Comparison of ENCODE assay signal across 17 cellular contexts in the genomic region with DNA sequence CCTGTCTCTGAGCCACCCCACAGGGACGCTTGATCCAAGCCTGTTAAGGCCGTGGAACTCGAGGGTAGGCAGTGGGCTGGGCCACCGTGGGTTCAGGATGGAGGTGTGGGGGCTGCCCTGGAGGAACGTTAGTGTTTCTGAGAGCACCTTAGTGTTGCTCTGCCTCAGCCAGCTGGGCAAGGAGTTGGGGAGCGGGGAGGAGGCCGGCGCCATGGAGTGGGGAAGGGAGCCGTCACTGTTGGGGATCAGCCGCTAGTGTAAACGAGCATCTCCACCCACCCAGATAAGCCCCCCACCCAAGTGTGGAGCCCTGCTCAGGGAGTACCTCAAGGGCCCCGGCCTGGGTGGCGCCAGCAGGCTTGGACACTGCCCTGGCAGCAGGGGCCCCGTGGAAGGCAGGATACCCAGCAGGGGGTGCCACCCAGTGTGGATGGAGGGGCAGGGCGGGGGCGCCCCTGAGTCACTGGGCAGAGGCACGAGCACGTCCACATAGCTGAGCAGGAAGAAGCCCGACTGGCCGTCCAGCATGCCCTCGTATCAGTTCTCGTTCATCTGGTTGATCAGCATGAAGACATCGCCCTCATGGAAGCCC.
A peak's percentile ranks its signal among the peaks of the same experiment; 100 is the strongest.
DNase-seq lines count a peak whose midpoint lies in the region; ATAC-seq and TF ChIP-seq lines count a peak whose summit lies in the region.
"Had no signal": no experiment of that assay in that cellular context is flagged by ENCODE, and none has a peak within 500 bp of the region (broad histone marks: within the 10 kb centered on the region; RNA-seq: fewer than 3 reads in every experiment).

No MANE protein-coding gene starts in this region.

- intact Hi-C loops in heart left ventricle (cut with DNase I) (no loop called here), lower lobe of right lung (cut with DNase I) (no loop called here), upper lobe of right lung (cut with DNase I) (no loop called here), PC-9 (cut with micrococcal nuclease; ENCODE audit: unreplicated experiment) (no loop called here)

- ATAC-seq in heart left ventricle (peak; percentile 22 to 64 (median 33)), lower lobe of right lung (peak; percentile 28 to 34), upper lobe of right lung (peak; percentile 53)
- ATAC-seq in naive thymus-derived CD8-positive, alpha-beta T cell: no peak
- ATAC-seq: Panc1 had no signal

- no peaks in the 10 kb centered on the region for H3F3A ChIP-seq in PC-9 (ENCODE audit: insufficient read depth, low read depth)

- H3K9me3 ChIP-seq in heart left ventricle (no peaks in the 10 kb centered on the region), lower lobe of right lung (no peaks in the 10 kb centered on the region), upper lobe of right lung (no peaks in the 10 kb centered on the region), PC-9 (ENCODE audit: insufficient read depth, low read depth) (no peaks in the 10 kb centered on the region)
- H3K9me3 ChIP-seq: Caco-2 had no signal

- 84 to 90% (median 88%) methylated on average over 19 to 23 of the region's 23 CpGs for WGBS in heart left ventricle, 4 donors

- H3K36me3 ChIP-seq in heart left ventricle (peaks cover 0 to 42% (median 16%) of the 10 kb centered on the region in 9 donors), lower lobe of right lung (peaks cover 29% of the 10 kb centered on the region), upper lobe of right lung (peaks cover 6% of the 10 kb centered on the region), PC-9 (ENCODE audit: low read depth) (no peaks in the 10 kb centered on the region)

- no peaks in the 10 kb centered on the region for H3K79me2 ChIP-seq in PC-9 (ENCODE audit: low read depth)

- DNase-seq in HL-60 (ENCODE audit: low read depth in 1 of 2, low spot score in 1 of 2) (no peak), heart left ventricle (no peak), lower lobe of right lung (no peak), upper lobe of right lung (no peak), HuH-7 (ENCODE audit: low spot score) (no peak), PC-9 (no peak)
- no peak for DNase-seq in naive thymus-derived CD8-positive, alpha-beta T cell
- DNase-seq: Caco-2; CD4-positive, CD25-positive, alpha-beta regulatory T cell; HCEC 1CT; NCI-H1048; NCI-H1436 treated with DMSO at 0.1 percent for 48 hours; NCI-H2081; NCI-H748 treated with DMSO at 0.1 percent for 48 hours had no signal

- TF ChIP-seq POLR2A in heart left ventricle (IDR thresholded peaks at IDR 0.05): no peak

- H3K4me1 ChIP-seq in heart left ventricle (peaks cover 0 to 23% (median 3%) of the 10 kb centered on the region in 12 donors), lower lobe of right lung (no peaks in the 10 kb centered on the region), upper lobe of right lung (no peaks in the 10 kb centered on the region), PC-9 (replicated peaks; ENCODE audit: insufficient read depth) (no peaks in the 10 kb centered on the region)
- H3K4me1 ChIP-seq: Caco-2 had no signal

- H3K4me2 ChIP-seq in PC-9: no peak overlapping the region
- H3K4me2 ChIP-seq: KMS-11 had no signal

- H3K27me3 Mint-ChIP-seq in naive thymus-derived CD8-positive, alpha-beta T cell: peaks cover 0 to 2% (median 0%) of the 10 kb centered on the region in 5 donors
- H3K27me3 Mint-ChIP-seq: CD4-positive, CD25-positive, alpha-beta regulatory T cell had no signal

- no peaks in the 10 kb centered on the region for H3K9me2 ChIP-seq in PC-9 (ENCODE audit: insufficient read depth)

- no peak overlapping the region for H2AFZ ChIP-seq in PC-9

- H3K27me3 ChIP-seq in HL-60 (ENCODE audit: insufficient read depth, poor library complexity, severe bottlenecking): no peaks in the 10 kb centered on the region
- H3K27me3 ChIP-seq in heart left ventricle: no peaks in the 10 kb centered on the region
- H3K27me3 ChIP-seq in lower lobe of right lung (ENCODE audit: low read depth): no peaks in the 10 kb centered on the region
- no peaks in the 10 kb centered on the region for H3K27me3 ChIP-seq in upper lobe of right lung
- no peaks in the 10 kb centered on the region for H3K27me3 ChIP-seq in PC-9 (ENCODE audit: insufficient read depth, low read depth)

- H4K20me1 ChIP-seq in PC-9 (ENCODE audit: insufficient read depth): no peaks in the 10 kb centered on the region

- POLR2A ChIA-PET in naive thymus-derived CD8-positive, alpha-beta T cell (lab: Charles Lee): interaction anchor here (1.2 kb wide), 1 partner anchor 28 kb away, joined by 3 read pairs; no protein-coding TSS in a partner anchor
- POLR2A ChIA-PET in PC-9 (lab: Charles Lee; ENCODE audit: unreplicated experiment): no interaction called here

- H3K27ac Mint-ChIP-seq in naive thymus-derived CD8-positive, alpha-beta T cell: no peak overlapping the region
- H3K27ac Mint-ChIP-seq: CD4-positive, CD25-positive, alpha-beta regulatory T cell had no signal

- BruUV-seq in PC-9 (replicated peaks; lab: Mats Ljungman, UMichigan): no TSS peak

- H3K4me1 Mint-ChIP-seq in naive thymus-derived CD8-positive, alpha-beta T cell: no peaks in the 10 kb centered on the region
- H3K4me1 Mint-ChIP-seq: CD4-positive, CD25-positive, alpha-beta regulatory T cell had no signal

- no peaks in the 10 kb centered on the region for H3K9me3 Mint-ChIP-seq in naive thymus-derived CD8-positive, alpha-beta T cell
- H3K9me3 Mint-ChIP-seq: CD4-positive, CD25-positive, alpha-beta regulatory T cell had no signal

- H3K4me3 ChIP-seq in HL-60 (replicated peaks; ENCODE audit: insufficient read depth, low read length) (no peak overlapping the region), heart left ventricle (no peak overlapping the region), lower lobe of right lung (no peak overlapping the region), upper lobe of right lung (no peak overlapping the region), PC-9 (no peak overlapping the region)
- H3K4me3 ChIP-seq: SK-N-MC had no signal

- peaks cover 3 to 32% (median 6%) of the 10 kb centered on the region in 3 donors for H3K36me3 Mint-ChIP-seq in naive thymus-derived CD8-positive, alpha-beta T cell

- TF ChIP-seq CTCF in HL-60 (IDR thresholded peaks at IDR 0.05; ENCODE audit: insufficient read depth, low read length): no peak
- no peak for TF ChIP-seq CTCF in heart left ventricle (IDR thresholded peaks at IDR 0.05)
- TF ChIP-seq CTCF in lower lobe of right lung (IDR thresholded peaks at IDR 0.05): no peak
- no peak for TF ChIP-seq CTCF in upper lobe of right lung (IDR thresholded peaks at IDR 0.05)
- no peak for TF ChIP-seq CTCF in PC-9 (conservative IDR thresholded peaks at IDR 0.05)

- no peak overlapping the region for H3K4me3 Mint-ChIP-seq in naive thymus-derived CD8-positive, alpha-beta T cell
- H3K4me3 Mint-ChIP-seq: CD4-positive, CD25-positive, alpha-beta regulatory T cell had no signal

- CTCF ChIA-PET in PC-9 (lab: Charles Lee): no interaction called here

- H3K27ac ChIP-seq in HL-60 (replicated peaks) (0 out of 2 replicates have a peak overlapping the region, but pooled peaks have one; percentile 18), heart left ventricle (peak overlapping the region in 3 of 12 donors; percentile 38 to 73 (median 58)), lower lobe of right lung (no peak overlapping the region), upper lobe of right lung (no peak overlapping the region), PC-9 (no peak overlapping the region)
- H3K27ac ChIP-seq: KMS-11, SK-N-MC had no signal

Comparison
In these comparisons a context has a peak if more than half of its experiments do, and no peak if none do; other contexts are left out.
1. ATAC-seq: peak in heart left ventricle (4 of 4), lower lobe of right lung (2 of 2) and upper lobe of right lung (single experiment); none in naive thymus-derived CD8-positive, alpha-beta T cell (0 of 2).